ENCODE assay signal across 1 cellular context in the genomic region with DNA sequence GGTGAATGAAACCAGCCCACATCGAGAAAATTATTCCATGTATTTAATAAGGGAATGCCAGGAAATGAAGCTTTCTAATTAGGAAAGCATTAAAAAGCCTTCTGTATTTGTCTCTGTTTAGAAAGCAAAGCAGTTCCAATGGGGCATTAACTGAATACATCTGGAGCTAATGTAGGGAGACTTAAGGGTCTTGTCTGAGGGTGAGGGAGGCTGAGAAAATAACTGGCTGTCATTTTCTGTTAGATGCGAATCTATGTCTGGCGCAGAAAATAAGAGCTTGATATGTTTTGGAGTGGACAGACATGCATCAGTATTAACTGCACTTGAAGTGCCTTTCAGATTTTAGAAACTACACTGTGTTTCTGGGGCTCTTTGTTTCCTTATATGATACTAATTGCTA.
TF ChIP-seq lines count a peak whose summit lies in the region.

No MANE protein-coding gene starts in this region.

TF ChIP-seq in IMR-90, 13 proteins besides CTCF, POLR2A, EP300 and RAD21 (continued from another document):
- TF ChIP-seq, protein P1, sequence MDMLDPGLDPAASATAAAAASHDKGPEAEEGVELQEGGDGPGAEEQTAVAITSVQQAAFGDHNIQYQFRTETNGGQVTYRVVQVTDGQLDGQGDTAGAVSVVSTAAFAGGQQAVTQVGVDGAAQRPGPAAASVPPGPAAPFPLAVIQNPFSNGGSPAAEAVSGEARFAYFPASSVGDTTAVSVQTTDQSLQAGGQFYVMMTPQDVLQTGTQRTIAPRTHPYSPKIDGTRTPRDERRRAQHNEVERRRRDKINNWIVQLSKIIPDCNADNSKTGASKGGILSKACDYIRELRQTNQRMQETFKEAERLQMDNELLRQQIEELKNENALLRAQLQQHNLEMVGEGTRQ (IDR thresholded peaks at IDR 0.05; ENCODE audit: low read depth, low read length) = no peak
- TF ChIP-seq RFX5 (IDR thresholded peaks at IDR 0.05; ENCODE audit: low read depth, low read length) (no peak), CHD1 (IDR thresholded peaks at IDR 0.05; ENCODE audit: low read depth, low read length) (no peak), MAZ (IDR thresholded peaks at IDR 0.05; ENCODE audit: borderline replicate concordance, low read depth, low read length) (no peak)
